Comparison of ENCODE assay signal across 27 cellular contexts in genomic region chr3:95237783-95238182, GRCh38.
"Had no signal": no experiment of that assay in that cellular context is flagged by ENCODE, and none has a peak within 500 bp of the region (broad histone marks: within the 10 kb centered on the region; RNA-seq: fewer than 3 reads in every experiment).

No MANE protein-coding gene starts in this region.

- H3K27me3 ChIP-seq: stomach, suprapubic skin, testis, thyroid gland, tibial artery, tibial nerve, transverse colon, upper lobe of left lung, upper lobe of right lung, uterus, vagina had no signal

- H3K4me1 ChIP-seq: stomach, suprapubic skin, testis, thyroid gland, tibial artery, tibial nerve, transverse colon, upper lobe of left lung, upper lobe of right lung, uterus, vagina had no signal

- H3K27ac ChIP-seq: stomach, suprapubic skin, testis, thoracic aorta, thyroid gland, tibial artery, tibial nerve, transverse colon, upper lobe of left lung, upper lobe of right lung, uterus, vagina had no signal

- DNase-seq: stimulated activated CD4-positive, alpha-beta T cell treated with anti-CD3 and anti-CD28 coated beads, Interleukin-2, amount 100 ng/mL, for 48 hours; stimulated activated CD4-positive, alpha-beta T cell treated with anti-CD3 and anti-CD28 coated beads, Interleukin-4, amount 100 ng/mL, for 1 hour; stimulated activated CD4-positive, alpha-beta T cell treated with anti-CD3 and anti-CD28 coated beads, Interleukin-4, amount 100 ng/mL, for 24 hours; stimulated activated CD4-positive, alpha-beta T cell treated with anti-CD3 and anti-CD28 coated beads, Interleukin-4, amount 100 ng/mL, for 4 hours; stimulated activated CD8-positive, alpha-beta memory T cell treated with anti-CD3 and anti-CD28 coated beads, Interleukin-4, amount 100 ng/mL, for 48 hours; stimulated activated naive B cell treated with anti-CD40 and anti-IgM and Interleukin-4, amounts not matched to agents 10 μg/mL and 1 μg/mL and 100 μg/mL, for 72 hours; stimulated activated naive CD4-positive, alpha-beta T cell; stimulated activated naive CD4-positive, alpha-beta T cell treated with Interleukin-2 at 50 U/mL for 16 hours; stimulated activated naive CD8-positive, alpha-beta T cell treated with anti-CD3 and anti-CD28 coated beads, Interleukin-15, amount 100 ng/mL, for 72 hours; stimulated activated naive CD8-positive, alpha-beta T cell treated with anti-CD3 and anti-CD28 coated beads, Interleukin-15, Interleukin-2, amounts not matched to agents 100 U/mL and 50 U/mL, for 24 hours; stomach; substantia nigra; testis; thyroid gland; tibial artery; transverse colon; trophoblast cell; upper lobe of left lung; upper lobe of right lung; uterus had no signal

- H3K9me3 ChIP-seq: stomach, suprapubic skin, testis, thoracic aorta, thyroid gland, tibial artery, tibial nerve, transverse colon, upper lobe of left lung, upper lobe of right lung, uterus, vagina had no signal

- ATAC-seq: stimulated activated effector memory CD8-positive, alpha-beta T cell treated with anti-CD3 and anti-CD28 coated beads, Interleukin-12 subunit alpha, Interleukin-12 subunit beta, amount 100 ng/mL, for 72 hours; stimulated activated memory B cell treated with anti-CD40 and anti-IgM and Interleukin-4, amounts not matched to agents 10 μg/mL and 1 μg/mL and 100 μg/mL, for 72 hours; stimulated activated naive B cell treated with anti-CD40 and anti-IgM and Interleukin-4, amounts not matched to agents 10 μg/mL and 1 μg/mL and 100 μg/mL, for 72 hours; stimulated activated naive CD8-positive, alpha-beta T cell treated with anti-CD3 and anti-CD28 coated beads, Interleukin-15, amount 100 ng/mL, for 72 hours; stimulated activated naive CD8-positive, alpha-beta T cell treated with anti-CD3 and anti-CD28 coated beads, Interleukin-15, Interleukin-2, amounts not matched to agents 100 U/mL and 50 U/mL, for 24 hours; upper lobe of right lung had no signal

- H3K36me3 ChIP-seq: stomach, suprapubic skin, thoracic aorta, thyroid gland, tibial artery, tibial nerve, transverse colon, upper lobe of left lung, upper lobe of right lung, uterus, vagina had no signal

- H3K4me3 ChIP-seq: stomach, suprapubic skin, testis, thoracic aorta, thyroid gland, tibial artery, tibial nerve, transverse colon, upper lobe of left lung, upper lobe of right lung, uterus, vagina had no signal

- FAIRE-seq: urothelium cell line had no signal
